ENCODE assay signal across 1 cellular context in genomic region chr15:88649286-88649733, GRCh38.
TF ChIP-seq lines count a peak whose summit lies in the region.

No MANE protein-coding gene starts in this region.

TF ChIP-seq in GM23338, 12 proteins besides CTCF, POLR2A, EP300 and RAD21 (continued from another document):
- TF ChIP-seq ZNF462 (CRISPR knock-in tag; IDR thresholded peaks at IDR 0.05): no peak
TF ChIP-seq in GM23338: peak in this region for 0.
